In genomic region chr1:71526824-71527223, GRCh38 we compare ENCODE assay signal across 6 cellular contexts.
"Had no signal": no experiment of that assay in that cellular context is flagged by ENCODE, and none has a peak within 500 bp of the region (broad histone marks: within the 10 kb centered on the region; RNA-seq: fewer than 3 reads in every experiment).

No MANE protein-coding gene starts in this region.

- ATAC-seq: GM23338 had no signal

- DNase-seq: H9, HCEC 1CT, IMR-90, KBM-7 had no signal

- H3K4me3 ChIP-seq: GM23338 had no signal

- H3K9ac ChIP-seq: KMS-11 had no signal

- H3K4me2 ChIP-seq: GM23338, KMS-11 had no signal

- H3K27ac ChIP-seq: KMS-11 had no signal

- H2AFZ ChIP-seq: GM23338 had no signal
